1 cellular context compared by ENCODE assay signal in genomic region chr6:33771342-33772113, GRCh38.
TF ChIP-seq lines count a peak whose summit lies in the region.

No MANE protein-coding gene starts in this region.

TF ChIP-seq in HEK293, 187 proteins besides CTCF, POLR2A, EP300 and RAD21 (continued from another document and continues in another):
- TF ChIP-seq, protein P1, sequence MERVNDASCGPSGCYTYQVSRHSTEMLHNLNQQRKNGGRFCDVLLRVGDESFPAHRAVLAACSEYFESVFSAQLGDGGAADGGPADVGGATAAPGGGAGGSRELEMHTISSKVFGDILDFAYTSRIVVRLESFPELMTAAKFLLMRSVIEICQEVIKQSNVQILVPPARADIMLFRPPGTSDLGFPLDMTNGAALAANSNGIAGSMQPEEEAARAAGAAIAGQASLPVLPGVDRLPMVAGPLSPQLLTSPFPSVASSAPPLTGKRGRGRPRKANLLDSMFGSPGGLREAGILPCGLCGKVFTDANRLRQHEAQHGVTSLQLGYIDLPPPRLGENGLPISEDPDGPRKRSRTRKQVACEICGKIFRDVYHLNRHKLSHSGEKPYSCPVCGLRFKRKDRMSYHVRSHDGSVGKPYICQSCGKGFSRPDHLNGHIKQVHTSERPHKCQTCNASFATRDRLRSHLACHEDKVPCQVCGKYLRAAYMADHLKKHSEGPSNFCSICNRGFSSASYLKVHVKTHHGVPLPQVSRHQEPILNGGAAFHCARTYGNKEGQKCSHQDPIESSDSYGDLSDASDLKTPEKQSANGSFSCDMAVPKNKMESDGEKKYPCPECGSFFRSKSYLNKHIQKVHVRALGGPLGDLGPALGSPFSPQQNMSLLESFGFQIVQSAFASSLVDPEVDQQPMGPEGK (tag by site-specific recombination; IDR thresholded peaks at IDR 0.05), result peak; percentile 39
- TF ChIP-seq ZNF214 (tag by site-specific recombination; IDR thresholded peaks at IDR 0.05; ENCODE audit: borderline replicate concordance) (no peak), ZNF585B (tag by site-specific recombination; IDR thresholded peaks at IDR 0.05) (no peak), ZNF701 (tag by site-specific recombination; IDR thresholded peaks at IDR 0.05) (no peak), KLF8 (tag by site-specific recombination; IDR thresholded peaks at IDR 0.05) (no peak), SALL2 (tag by site-specific recombination; IDR thresholded peaks at IDR 0.05; ENCODE audit: borderline replicate concordance) (no peak), OVOL3 (tag by site-specific recombination; IDR thresholded peaks at IDR 0.05) (no peak), ZNF211 (tag by site-specific recombination; IDR thresholded peaks at IDR 0.05; ENCODE audit: low read depth) (no peak), ZNF768 (tag by site-specific recombination; IDR thresholded peaks at IDR 0.05) (peak; percentile 80; the same call in 1 of the 2 replicates), ZNF2 (tag by site-specific recombination; IDR thresholded peaks at IDR 0.05) (no peak), ZBTB26 (tag by site-specific recombination; optimal IDR thresholded peaks at IDR 0.05) (peak; percentile 53), ZNF391 (tag by site-specific recombination; IDR thresholded peaks at IDR 0.05; ENCODE audit: borderline replicate concordance, low read depth) (no peak), ZNF366 (tag by site-specific recombination; conservative IDR thresholded peaks at IDR 0.05) (no peak), ZNF660 (tag by site-specific recombination; IDR thresholded peaks at IDR 0.05) (peak; percentile 92), ZNF48 (tag by site-specific recombination; IDR thresholded peaks at IDR 0.05) (no peak), KLF16 (tag by site-specific recombination; IDR thresholded peaks at IDR 0.05) (no peak), ZEB2 (tag by site-specific recombination; IDR thresholded peaks at IDR 0.05) (0 out of 2 replicates have a peak, but pooled peaks have one; percentile 61), ZNF449 (tag by site-specific recombination; IDR thresholded peaks at IDR 0.05) (no peak; the same call in 1 of the 2 replicates), ZNF157 (tag by site-specific recombination; IDR thresholded peaks at IDR 0.05) (no peak), ZNF302 (tag by site-specific recombination; IDR thresholded peaks at IDR 0.05; ENCODE audit: low read depth) (no peak), KLF7 (tag by site-specific recombination; IDR thresholded peaks at IDR 0.05; ENCODE audit: borderline replicate concordance) (0 out of 2 replicates have a peak, but pooled peaks have one; percentile 40), REPIN1 (tag by site-specific recombination; IDR thresholded peaks at IDR 0.05; ENCODE audit: low read depth) (no peak), ZNF433 (tag by site-specific recombination; IDR thresholded peaks at IDR 0.05; ENCODE audit: low read depth) (no peak), ZBTB48 (tag by site-specific recombination; IDR thresholded peaks at IDR 0.05) (peak; percentile 96), ZNF514 (tag by site-specific recombination; IDR thresholded peaks at IDR 0.05) (no peak), ZBTB17 (tag by site-specific recombination; IDR thresholded peaks at IDR 0.05) (peak; percentile 94), ZBTB21 (tag by site-specific recombination; IDR thresholded peaks at IDR 0.05) (no peak), ZNF16 (tag by site-specific recombination; IDR thresholded peaks at IDR 0.05; ENCODE audit: low read depth) (no peak), HOXA7 (CRISPR knock-in tag; IDR thresholded peaks at IDR 0.05; ENCODE audit: borderline replicate concordance) (no peak), ZNF837 (tag by site-specific recombination; IDR thresholded peaks at IDR 0.05) (no peak), ZFP3 (tag by site-specific recombination; IDR thresholded peaks at IDR 0.05; ENCODE audit: low read depth) (no peak), ZNF558 (tag by site-specific recombination; IDR thresholded peaks at IDR 0.05) (no peak), ZNF350 (tag by site-specific recombination; IDR thresholded peaks at IDR 0.05) (no peak), ZBTB7A (tag by site-specific recombination; IDR thresholded peaks at IDR 0.05; ENCODE audit: low read depth) (no peak), AEBP2 (tag by site-specific recombination; IDR thresholded peaks at IDR 0.05; ENCODE audit: borderline replicate concordance) (no peak), ZNF18 (tag by site-specific recombination; IDR thresholded peaks at IDR 0.05) (no peak), TCF7L2 (IDR thresholded peaks at IDR 0.05; ENCODE audit: borderline replicate concordance, low read depth, low read length) (no peak), ZNF626 (tag by site-specific recombination; IDR thresholded peaks at IDR 0.05) (no peak), ZNF335 (tag by site-specific recombination; conservative IDR thresholded peaks at IDR 0.05) (peak; percentile 31; the same call in 1 of the 2 replicates), ZNF248 (tag by site-specific recombination; IDR thresholded peaks at IDR 0.05) (no peak), ZFP37 (tag by site-specific recombination; IDR thresholded peaks at IDR 0.05) (peak; percentile 77; the same call in 1 of the 2 replicates), ZNF529 (tag by site-specific recombination; IDR thresholded peaks at IDR 0.05; ENCODE audit: insufficient replicate concordance) (no peak), IKZF3 (tag by site-specific recombination; IDR thresholded peaks at IDR 0.05) (peak; percentile 87), ZNF623 (tag by site-specific recombination; IDR thresholded peaks at IDR 0.05) (no peak), EGR2 (tag by site-specific recombination; IDR thresholded peaks at IDR 0.05; ENCODE audit: low read depth) (peak; percentile 23; the same call in 1 of the 2 replicates), ZNF146 (tag by site-specific recombination; IDR thresholded peaks at IDR 0.05) (no peak), ZBTB1 (tag by site-specific recombination; IDR thresholded peaks at IDR 0.05) (no peak), ZNF521 (tag by site-specific recombination; IDR thresholded peaks at IDR 0.05) (no peak), PRDM4 (tag by site-specific recombination; IDR thresholded peaks at IDR 0.05) (peak; percentile 86), GLI2 (tag by site-specific recombination; IDR thresholded peaks at IDR 0.05; ENCODE audit: borderline replicate concordance, low read depth) (no peak), ZNF654 (tag by site-specific recombination; IDR thresholded peaks at IDR 0.05; ENCODE audit: low read depth) (peak; percentile 59), HOXC10 (CRISPR knock-in tag; IDR thresholded peaks at IDR 0.05) (no peak)
- TF ChIP-seq, protein P2, sequence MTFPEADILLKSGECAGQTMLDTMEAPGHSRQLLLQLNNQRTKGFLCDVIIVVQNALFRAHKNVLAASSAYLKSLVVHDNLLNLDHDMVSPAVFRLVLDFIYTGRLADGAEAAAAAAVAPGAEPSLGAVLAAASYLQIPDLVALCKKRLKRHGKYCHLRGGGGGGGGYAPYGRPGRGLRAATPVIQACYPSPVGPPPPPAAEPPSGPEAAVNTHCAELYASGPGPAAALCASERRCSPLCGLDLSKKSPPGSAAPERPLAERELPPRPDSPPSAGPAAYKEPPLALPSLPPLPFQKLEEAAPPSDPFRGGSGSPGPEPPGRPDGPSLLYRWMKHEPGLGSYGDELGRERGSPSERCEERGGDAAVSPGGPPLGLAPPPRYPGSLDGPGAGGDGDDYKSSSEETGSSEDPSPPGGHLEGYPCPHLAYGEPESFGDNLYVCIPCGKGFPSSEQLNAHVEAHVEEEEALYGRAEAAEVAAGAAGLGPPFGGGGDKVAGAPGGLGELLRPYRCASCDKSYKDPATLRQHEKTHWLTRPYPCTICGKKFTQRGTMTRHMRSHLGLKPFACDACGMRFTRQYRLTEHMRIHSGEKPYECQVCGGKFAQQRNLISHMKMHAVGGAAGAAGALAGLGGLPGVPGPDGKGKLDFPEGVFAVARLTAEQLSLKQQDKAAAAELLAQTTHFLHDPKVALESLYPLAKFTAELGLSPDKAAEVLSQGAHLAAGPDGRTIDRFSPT (tag by site-specific recombination; IDR thresholded peaks at IDR 0.05), result no peak
- TF ChIP-seq, protein P3, sequence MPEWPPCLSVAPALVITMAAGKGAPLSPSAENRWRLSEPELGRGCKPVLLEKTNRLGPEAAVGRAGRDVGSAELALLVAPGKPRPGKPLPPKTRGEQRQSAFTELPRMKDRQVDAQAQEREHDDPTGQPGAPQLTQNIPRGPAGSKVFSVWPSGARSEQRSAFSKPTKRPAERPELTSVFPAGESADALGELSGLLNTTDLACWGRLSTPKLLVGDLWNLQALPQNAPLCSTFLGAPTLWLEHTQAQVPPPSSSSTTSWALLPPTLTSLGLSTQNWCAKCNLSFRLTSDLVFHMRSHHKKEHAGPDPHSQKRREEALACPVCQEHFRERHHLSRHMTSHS (tag by site-specific recombination; IDR thresholded peaks at IDR 0.05), result no peak
- TF ChIP-seq, protein P4, sequence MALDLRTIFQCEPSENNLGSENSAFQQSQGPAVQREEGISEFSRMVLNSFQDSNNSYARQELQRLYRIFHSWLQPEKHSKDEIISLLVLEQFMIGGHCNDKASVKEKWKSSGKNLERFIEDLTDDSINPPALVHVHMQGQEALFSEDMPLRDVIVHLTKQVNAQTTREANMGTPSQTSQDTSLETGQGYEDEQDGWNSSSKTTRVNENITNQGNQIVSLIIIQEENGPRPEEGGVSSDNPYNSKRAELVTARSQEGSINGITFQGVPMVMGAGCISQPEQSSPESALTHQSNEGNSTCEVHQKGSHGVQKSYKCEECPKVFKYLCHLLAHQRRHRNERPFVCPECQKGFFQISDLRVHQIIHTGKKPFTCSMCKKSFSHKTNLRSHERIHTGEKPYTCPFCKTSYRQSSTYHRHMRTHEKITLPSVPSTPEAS (tag by site-specific recombination; IDR thresholded peaks at IDR 0.05), result no peak
- TF ChIP-seq, protein P5, sequence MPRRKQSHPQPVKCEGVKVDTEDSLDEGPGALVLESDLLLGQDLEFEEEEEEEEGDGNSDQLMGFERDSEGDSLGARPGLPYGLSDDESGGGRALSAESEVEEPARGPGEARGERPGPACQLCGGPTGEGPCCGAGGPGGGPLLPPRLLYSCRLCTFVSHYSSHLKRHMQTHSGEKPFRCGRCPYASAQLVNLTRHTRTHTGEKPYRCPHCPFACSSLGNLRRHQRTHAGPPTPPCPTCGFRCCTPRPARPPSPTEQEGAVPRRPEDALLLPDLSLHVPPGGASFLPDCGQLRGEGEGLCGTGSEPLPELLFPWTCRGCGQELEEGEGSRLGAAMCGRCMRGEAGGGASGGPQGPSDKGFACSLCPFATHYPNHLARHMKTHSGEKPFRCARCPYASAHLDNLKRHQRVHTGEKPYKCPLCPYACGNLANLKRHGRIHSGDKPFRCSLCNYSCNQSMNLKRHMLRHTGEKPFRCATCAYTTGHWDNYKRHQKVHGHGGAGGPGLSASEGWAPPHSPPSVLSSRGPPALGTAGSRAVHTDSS (tag by site-specific recombination; IDR thresholded peaks at IDR 0.05), result no peak
